In genomic region chr19:39446365-39447084, GRCh38 we compare ENCODE assay signal across 9 cellular contexts. TPM values are rescaled to one million over a fixed set of nuclear protein-coding genes. Genes with fewer than 3 reads are reported as not detected.
DNase-seq lines count a peak whose midpoint lies in the region; ATAC-seq and TF ChIP-seq lines count a peak whose summit lies in the region.
"Had no signal": no experiment of that assay in that cellular context is flagged by ENCODE, and none has a peak within 500 bp of the region (broad histone marks: within the 10 kb centered on the region; RNA-seq: fewer than 3 reads in every experiment).

No MANE protein-coding gene starts in this region.

- H4K20me1 ChIP-seq in BLaER1: peaks cover 58% of the 10 kb centered on the region
- H4K20me1 ChIP-seq in Loucy (ENCODE audit: insufficient read depth, low read length, poor library complexity, severe bottlenecking): peaks cover 40% of the 10 kb centered on the region

- H3K9me3 ChIP-seq in BLaER1: no peaks in the 10 kb centered on the region
- H3K9me3 ChIP-seq in Loucy (ENCODE audit: insufficient read depth, low read depth, low read length): no peaks in the 10 kb centered on the region

- intact Hi-C loops in dorsolateral prefrontal cortex (cut with DNase I): loop anchor here in 1 of 2 donors (2.0 to 5.0 kb wide), 2 partner anchors 34 to 54 kb away; partner anchors contain the start of genes MED29, PAF1 and TIMM50

- no peak for TF ChIP-seq CTCF in Loucy (conservative IDR thresholded peaks at IDR 0.05; ENCODE audit: low read length)
- TF ChIP-seq CTCF in dorsolateral prefrontal cortex (IDR thresholded peaks at IDR 0.05 in 54 of 56, conservative IDR thresholded peaks at IDR 0.05 in 2 of 56; ENCODE audit: low read depth in 1 of 56, partially characterized antibody in 56 of 56): no peak

- no peak for DNase-seq in dorsolateral prefrontal cortex
- no peak for DNase-seq in natural killer cell treated with Interleukin-12 subunit alpha and Interleukin-12 subunit beta and Interleukin-15 and Interleukin-18, amount 100 ng/mL, for 72 hours (ENCODE audit: low spot score)
- DNase-seq in stimulated activated CD4-positive, alpha-beta T cell treated with anti-CD3 and anti-CD28 coated beads, Interleukin-2, amount 100 ng/mL, for 48 hours: no peak
- no peak for DNase-seq in AG08395 (ENCODE audit: low spot score)
- DNase-seq in SIG-M5 (lab: John Stamatoyannopoulos, UW): no peak
- DNase-seq: NCI-H774 had no signal

- no peaks in the 10 kb centered on the region for H3K9me3 Mint-ChIP-seq in natural killer cell treated with Interleukin-12 subunit alpha and Interleukin-12 subunit beta and Interleukin-15 and Interleukin-18, amount 100 ng/mL, for 72 hours

- no peaks in the 10 kb centered on the region for H3K9me2 ChIP-seq in Loucy (replicated peaks; ENCODE audit: low read depth, low read length)

- no peak for ATAC-seq in natural killer cell treated with Interleukin-12 subunit alpha and Interleukin-12 subunit beta and Interleukin-15 and Interleukin-18, amount 100 ng/mL, for 72 hours
- ATAC-seq in GM18520 (IDR thresholded peaks at IDR 0.05; ENCODE audit: unreplicated experiment): no peak

- peak overlapping the region; percentile 93 for H3K4me3 Mint-ChIP-seq in natural killer cell treated with Interleukin-12 subunit alpha and Interleukin-12 subunit beta and Interleukin-15 and Interleukin-18, amount 100 ng/mL, for 72 hours

- peaks cover 38 to 52% of the 10 kb centered on the region in 2 donors for H3K4me1 Mint-ChIP-seq in natural killer cell treated with Interleukin-12 subunit alpha and Interleukin-12 subunit beta and Interleukin-15 and Interleukin-18, amount 100 ng/mL, for 72 hours (ENCODE audit: low read depth in 2 of 2)

- H3F3A ChIP-seq in Loucy (ENCODE audit: low read depth): no peaks in the 10 kb centered on the region

- H3K27me3 ChIP-seq in BLaER1: no peaks in the 10 kb centered on the region
- no peaks in the 10 kb centered on the region for H3K27me3 ChIP-seq in Loucy (ENCODE audit: insufficient read depth, low read length, poor library complexity, severe bottlenecking)
- no peaks in the 10 kb centered on the region for H3K27me3 ChIP-seq in dorsolateral prefrontal cortex

- H3K9ac ChIP-seq in BLaER1: peak overlapping the region; percentile 99
- H3K9ac ChIP-seq in Loucy (ENCODE audit: low read depth, low read length, poor library complexity, severe bottlenecking): peak overlapping the region; percentile 91

- H3K27me3 Mint-ChIP-seq in natural killer cell treated with Interleukin-12 subunit alpha and Interleukin-12 subunit beta and Interleukin-15 and Interleukin-18, amount 100 ng/mL, for 72 hours: no peaks in the 10 kb centered on the region

- peaks cover 74% of the 10 kb centered on the region for H3K79me2 ChIP-seq in Loucy (ENCODE audit: insufficient read depth, low read length)

- H3K27ac ChIP-seq in BLaER1 (peak overlapping the region; percentile 96), dorsolateral prefrontal cortex (peak overlapping the region in 8 of 59 donors; percentile 87 to 97 (median 93))

- peaks cover 48% of the 10 kb centered on the region for H3K36me3 ChIP-seq in BLaER1
- no peaks in the 10 kb centered on the region for H3K36me3 ChIP-seq in Loucy (ENCODE audit: insufficient read depth, low read length)

- H3K4me3 ChIP-seq in BLaER1: peak overlapping the region; percentile 81
- peak overlapping the region; percentile 83 for H3K4me3 ChIP-seq in Loucy (ENCODE audit: low read length, poor library complexity, severe bottlenecking)
- H3K4me3 ChIP-seq in dorsolateral prefrontal cortex: peak overlapping the region; percentile 58 to 100 (median 92)

- H3K4me1 ChIP-seq in BLaER1: peaks cover 53% of the 10 kb centered on the region
- H3K4me1 ChIP-seq in Loucy (ENCODE audit: insufficient read depth, low read length, poor library complexity, severe bottlenecking): peaks cover 38% of the 10 kb centered on the region

- H3K4me2 ChIP-seq in BLaER1: peak overlapping the region; percentile 96
- peak overlapping the region; percentile 98 for H3K4me2 ChIP-seq in Loucy (ENCODE audit: low read depth, low read length, poor library complexity, severe bottlenecking)

- H3K36me3 Mint-ChIP-seq in natural killer cell treated with Interleukin-12 subunit alpha and Interleukin-12 subunit beta and Interleukin-15 and Interleukin-18, amount 100 ng/mL, for 72 hours: peaks cover 10% of the 10 kb centered on the region

- H3K27ac Mint-ChIP-seq in natural killer cell treated with Interleukin-12 subunit alpha and Interleukin-12 subunit beta and Interleukin-15 and Interleukin-18, amount 100 ng/mL, for 72 hours: peak overlapping the region; percentile 95 to 96

- no peak overlapping the region for H2AFZ ChIP-seq in Loucy (ENCODE audit: low read length)

RNA-seq across cellular contexts. Expression of gene SUPT5H, which starts 1.1 kb away (rescaled TPM):
- total RNA-seq in dorsolateral prefrontal cortex: 100 to 1,000 TPM; 107 to 178 (median 128) TPM
- total RNA-seq in natural killer cell treated with Interleukin-12 subunit alpha and Interleukin-12 subunit beta and Interleukin-15 and Interleukin-18, amount 100 ng/mL, for 72 hours: 100 to 1,000 TPM; 164 to 192 TPM

RNA-seq across cellular contexts. Expression of gene RPS16, which starts 10.8 kb away (rescaled TPM):
- 100 to 1,000 TPM; 365 to 780 (median 506) TPM for total RNA-seq in dorsolateral prefrontal cortex
- 1,000 to 10,000 TPM; 1,544 to 1,854 TPM for total RNA-seq in natural killer cell treated with Interleukin-12 subunit alpha and Interleukin-12 subunit beta and Interleukin-15 and Interleukin-18, amount 100 ng/mL, for 72 hours

RNA-seq across cellular contexts. Expression of gene PLEKHG2, which starts 34.1 kb away (rescaled TPM):
- total RNA-seq in dorsolateral prefrontal cortex: 10 to 100 TPM in 50 of 120 experiments, 1 to 10 TPM in 70; 2.1 to 25.5 (median 9.2) TPM
- 10 to 100 TPM; 30.8 to 68.1 TPM for total RNA-seq in natural killer cell treated with Interleukin-12 subunit alpha and Interleukin-12 subunit beta and Interleukin-15 and Interleukin-18, amount 100 ng/mL, for 72 hours

RNA-seq across cellular contexts. Expression of gene TIMM50, which starts 34.1 kb away (rescaled TPM):
- 10 to 100 TPM; 62.0 to 99.4 (median 80.0) TPM for total RNA-seq in dorsolateral prefrontal cortex
- total RNA-seq in natural killer cell treated with Interleukin-12 subunit alpha and Interleukin-12 subunit beta and Interleukin-15 and Interleukin-18, amount 100 ng/mL, for 72 hours: 100 to 1,000 TPM in 1 of 2 donors, 10 to 100 TPM in 1; 74.0 to 133 TPM

RNA-seq across cellular contexts. Expression of gene ZFP36, which starts 39.9 kb away (rescaled TPM):
- total RNA-seq in dorsolateral prefrontal cortex: 100 to 1,000 TPM in 17 of 120 experiments, 10 to 100 TPM in 99, 1 to 10 TPM in 4; 7.0 to 246 (median 38.2) TPM
- 10 to 100 TPM; 11.2 to 27.8 TPM for total RNA-seq in natural killer cell treated with Interleukin-12 subunit alpha and Interleukin-12 subunit beta and Interleukin-15 and Interleukin-18, amount 100 ng/mL, for 72 hours
